Comparison of ENCODE assay signal across 8 cellular contexts in genomic region chr22:50507421-50507990, GRCh38. TPM values are rescaled to one million over a fixed set of nuclear protein-coding genes. Genes with fewer than 3 reads are reported as not detected.
A peak's percentile ranks its signal among the peaks of the same experiment; 100 is the strongest.
DNase-seq lines count a peak whose midpoint lies in the region; TF ChIP-seq lines count a peak whose summit lies in the region.

Gene LMF2, minus strand, starts transcription at chr22:50507702. Its CDS starts 27 bp downstream, at chr22:50507675.

- CTCF ChIA-PET in activated CD4-positive, alpha-beta memory T cell treated with anti-CD3 and anti-CD28 coated beads for 36 hours (lab: Charles Lee), result interaction anchor here (0.6 to 4.4 kb wide), 11 partner anchors 9 to 266 kb away, joined by 3 to 94 read pairs (median 4); partner anchors contain the start of genes SCO2, SYCE3 and TYMP

- H3K4me3 Mint-ChIP-seq in activated CD4-positive, alpha-beta memory T cell treated with anti-CD3 and anti-CD28 coated beads for 36 hours, result peak within 1 kb of the TSS; percentile 97

- no peaks in the 10 kb centered on the region for H3K27me3 Mint-ChIP-seq in activated CD4-positive, alpha-beta memory T cell treated with anti-CD3 and anti-CD28 coated beads for 36 hours

- DNase-seq in GM10266 (ENCODE audit: extremely low spot score), result peak; percentile 99
- no peak for DNase-seq in HFF-Myc (ENCODE audit: extremely low read depth, low read depth)
- peak; percentile 79 for DNase-seq in NCI-H1694 (lab: John Stamatoyannopoulos, UW)
- DNase-seq in activated CD4-positive, alpha-beta memory T cell treated with anti-CD3 and anti-CD28 coated beads for 36 hours, result peak; percentile 96
- peak; percentile 99 for DNase-seq in ecto neural progenitor cell (ENCODE audit: low spot score)
- DNase-seq in mesenteric fat pad (ENCODE audit: low spot score), result peak; percentile 98
- DNase-seq in stimulated activated CD8-positive, alpha-beta memory T cell treated with anti-CD3 and anti-CD28 coated beads, Interleukin-12 subunit alpha, Interleukin-12 subunit beta, amount 100 ng/mL, for 4 hours (ENCODE audit: low read depth), result peak; percentile 93
- DNase-seq in GM03348 (ENCODE audit: low spot score), result no peak

- H3K36me3 Mint-ChIP-seq in activated CD4-positive, alpha-beta memory T cell treated with anti-CD3 and anti-CD28 coated beads for 36 hours, result peaks cover 18% of the 10 kb centered on the region

- H3K4me1 Mint-ChIP-seq in activated CD4-positive, alpha-beta memory T cell treated with anti-CD3 and anti-CD28 coated beads for 36 hours (ENCODE audit: low read depth), result peaks cover 16% of the 10 kb centered on the region

- TF ChIP-seq CTCF in GM10266 (IDR thresholded peaks at IDR 0.05; ENCODE audit: control insufficient read depth, insufficient read depth, low read depth, missing control alignments), result no peak
- TF ChIP-seq CTCF in HFF-Myc (IDR thresholded peaks at IDR 0.05; ENCODE audit: low read depth, low read length, missing control alignments), result no peak

- intact Hi-C loops in activated CD4-positive, alpha-beta memory T cell treated with anti-CD3 and anti-CD28 coated beads for 36 hours (cut with micrococcal nuclease), result loop anchor here (1.0 to 2.0 kb wide), 2 partner anchors 33 to 113 kb away; partner anchors contain the start of gene SBF1

- H3K4me3 ChIP-seq in HFF-Myc (replicated peaks; ENCODE audit: low read depth, low read length), result peak within 1 kb of the TSS; percentile 87

- H3K9me3 Mint-ChIP-seq in activated CD4-positive, alpha-beta memory T cell treated with anti-CD3 and anti-CD28 coated beads for 36 hours, result no peaks in the 10 kb centered on the region

- POLR2A ChIA-PET in activated CD4-positive, alpha-beta memory T cell treated with anti-CD3 and anti-CD28 coated beads for 36 hours (lab: Charles Lee), result interaction anchor here (0.6 to 5.8 kb wide), 15 partner anchors 9 to 263 kb away, joined by 3 to 101 read pairs (median 4); partner anchors contain the start of genes ARSA, HDAC10 and SCO2

- H3K27ac Mint-ChIP-seq in activated CD4-positive, alpha-beta memory T cell treated with anti-CD3 and anti-CD28 coated beads for 36 hours, result peak within 1 kb of the TSS; percentile 97

RNA-seq across cellular contexts. Expression of gene LMF2, which starts in this region (rescaled TPM):
- total RNA-seq in activated CD4-positive, alpha-beta memory T cell treated with anti-CD3 and anti-CD28 coated beads for 36 hours, result 10 to 100 TPM; 62.1 to 63.8 TPM
- total RNA-seq in mesenteric fat pad, result 57.1 TPM

Comparison
In these comparisons a context has a peak if more than half of its experiments do, and no peak if none do; other contexts are left out.
1. DNase-seq: peak in GM10266 (single experiment), NCI-H1694 (single experiment), activated CD4-positive, alpha-beta memory T cell treated with anti-CD3 and anti-CD28 coated beads for 36 hours (single experiment), ecto neural progenitor cell (single experiment), mesenteric fat pad (single experiment) and stimulated activated CD8-positive, alpha-beta memory T cell treated with anti-CD3 and anti-CD28 coated beads, Interleukin-12 subunit alpha, Interleukin-12 subunit beta, amount 100 ng/mL, for 4 hours (single experiment); none in HFF-Myc (single experiment) and GM03348 (single experiment).